9 cellular contexts compared by ENCODE assay signal in genomic region chr22:20205464-20205963, GRCh38. TPM values are rescaled to one million over a fixed set of nuclear protein-coding genes. Genes with fewer than 3 reads are reported as not detected.
DNase-seq lines count a peak whose midpoint lies in the region; ATAC-seq and TF ChIP-seq lines count a peak whose summit lies in the region.
"Had no signal": no experiment of that assay in that cellular context is flagged by ENCODE, and none has a peak within 500 bp of the region (broad histone marks: within the 10 kb centered on the region; RNA-seq: fewer than 3 reads in every experiment).

No MANE protein-coding gene starts in this region.

- CTCF ChIA-PET in IMR-90 (lab: Yijun Ruan, JAX), result no interaction called here
- CTCF ChIA-PET in naive thymus-derived CD4-positive, alpha-beta T cell (lab: Charles Lee), result no interaction called here

- H4K8ac ChIP-seq in IMR-90 (ENCODE audit: low read depth in 2 of 2, low read length in 2 of 2), result peak overlapping the region; percentile 95

- H3K27me3 Mint-ChIP-seq in activated naive CD8-positive, alpha-beta T cell treated with anti-CD3 and anti-CD28 coated beads, Interleukin-2, amount 10 ng/mL, durations not matched to agents 7 days and 5 days, result no peaks in the 10 kb centered on the region
- no peaks in the 10 kb centered on the region for H3K27me3 Mint-ChIP-seq in naive thymus-derived CD4-positive, alpha-beta T cell

- H3K4me1 Mint-ChIP-seq in activated naive CD8-positive, alpha-beta T cell treated with anti-CD3 and anti-CD28 coated beads, Interleukin-2, amount 10 ng/mL, durations not matched to agents 7 days and 5 days, result peaks cover 13% of the 10 kb centered on the region
- peaks cover 12 to 36% (median 25%) of the 10 kb centered on the region in 7 donors for H3K4me1 Mint-ChIP-seq in naive thymus-derived CD4-positive, alpha-beta T cell

- TF ChIP-seq POLR2A in IMR-90 (IDR thresholded peaks at IDR 0.05; ENCODE audit: low read depth, low read length), result no peak

- H3K27ac ChIP-seq in BLaER1 (peak overlapping the region; percentile 91), IMR-90 (ENCODE audit: insufficient read depth, low read length) (peak overlapping the region; percentile 81; the same call in 1 of the 2 replicates)
- H3K27ac ChIP-seq in naive thymus-derived CD4-positive, alpha-beta T cell (ENCODE audit: low read depth, low read length), result peak overlapping the region; percentile 83

- H3K9me1 ChIP-seq in IMR-90 (ENCODE audit: insufficient read depth, low read length), result peaks cover 18% of the 10 kb centered on the region

- H4K20me1 ChIP-seq in BLaER1 (no peaks in the 10 kb centered on the region), IMR-90 (ENCODE audit: insufficient read depth, low read length) (no peaks in the 10 kb centered on the region)

- POLR2A ChIA-PET in IMR-90 (lab: Charles Lee; ENCODE audit: unreplicated experiment), result no interaction called here
- POLR2A ChIA-PET in activated naive CD8-positive, alpha-beta T cell treated with anti-CD3 and anti-CD28 coated beads, Interleukin-2, amount 10 ng/mL, durations not matched to agents 7 days and 5 days (lab: Charles Lee), result interaction anchor here (2.1 kb wide), 1 partner anchor 33 kb away, joined by 10 read pairs; no protein-coding TSS in a partner anchor
- POLR2A ChIA-PET in naive thymus-derived CD4-positive, alpha-beta T cell (lab: Charles Lee), result interaction anchor here (0.7 to 3.7 kb wide), 5 partner anchors 8 to 75 kb away, joined by 3 to 30 read pairs (median 3); no protein-coding TSS in a partner anchor

- H3K36me3 Mint-ChIP-seq in activated naive CD8-positive, alpha-beta T cell treated with anti-CD3 and anti-CD28 coated beads, Interleukin-2, amount 10 ng/mL, durations not matched to agents 7 days and 5 days, result no peaks in the 10 kb centered on the region
- H3K36me3 Mint-ChIP-seq in naive thymus-derived CD4-positive, alpha-beta T cell, result no peaks in the 10 kb centered on the region

- H2AK5ac ChIP-seq in IMR-90 (ENCODE audit: low read depth, low read length), result peak overlapping the region; percentile 41

- H3K9me3 ChIP-seq in BLaER1 (no peaks in the 10 kb centered on the region), IMR-90 (ENCODE audit: control insufficient read depth, insufficient read depth, low read length) (no peaks in the 10 kb centered on the region)
- H3K9me3 ChIP-seq in naive thymus-derived CD4-positive, alpha-beta T cell (ENCODE audit: control insufficient read depth in 2 of 3, low read length in 3 of 3), result no peaks in the 10 kb centered on the region

- peak overlapping the region; percentile 92 for H3K4ac ChIP-seq in IMR-90 (ENCODE audit: low read depth, low read length)

- BruUV-seq in IMR-90 (replicated peaks; lab: Mats Ljungman, UMichigan), result no TSS peak

- no peak for TF ChIP-seq RAD21 in IMR-90 (IDR thresholded peaks at IDR 0.05; ENCODE audit: low read length)

- peak overlapping the region; percentile 33; the same call in 1 of the 3 replicates for H2BK15ac ChIP-seq in IMR-90 (ENCODE audit: low read depth, low read length)

- H4K5ac ChIP-seq in IMR-90 (ENCODE audit: low read depth, low read length), result peak overlapping the region; percentile 92

- H3K56ac ChIP-seq in IMR-90 (ENCODE audit: extremely low read depth, insufficient read depth, low read length), result no peak overlapping the region

- H3K14ac ChIP-seq in IMR-90 (replicated peaks; ENCODE audit: low read depth, low read length), result peak overlapping the region; percentile 72; the same call in 1 of the 2 replicates

- H3K36me3 ChIP-seq in BLaER1 (no peaks in the 10 kb centered on the region), IMR-90 (ENCODE audit: control insufficient read depth, insufficient read depth, low read length) (no peaks in the 10 kb centered on the region)
- H3K36me3 ChIP-seq in naive thymus-derived CD4-positive, alpha-beta T cell (ENCODE audit: control insufficient read depth in 2 of 3, insufficient read depth in 3 of 3, low read length in 3 of 3), result no peaks in the 10 kb centered on the region

- H3K27me3 ChIP-seq in BLaER1 (no peaks in the 10 kb centered on the region), IMR-90 (ENCODE audit: control insufficient read depth, insufficient read depth, low read length) (peaks cover 6% of the 10 kb centered on the region; the same call in 1 of the 2 replicates)
- H3K27me3 ChIP-seq in naive thymus-derived CD4-positive, alpha-beta T cell (ENCODE audit: control insufficient read depth in 2 of 2, insufficient read depth in 2 of 2, low read length in 2 of 2), result no peaks in the 10 kb centered on the region

- H3K4me3 ChIP-seq in BLaER1 (no peak overlapping the region), IMR-90 (ENCODE audit: insufficient read depth, low read depth, low read length) (no peak overlapping the region)
- peak overlapping the region; percentile 96 for H3K4me3 ChIP-seq in naive thymus-derived CD4-positive, alpha-beta T cell (ENCODE audit: low read length)

- dilution Hi-C loops in IMR-90 (cut with HindIII; ENCODE audit: low sequenced_read_pairs, unreplicated experiment), result no loop called here

- peak overlapping the region; percentile 96 for H3K4me3 Mint-ChIP-seq in activated naive CD8-positive, alpha-beta T cell treated with anti-CD3 and anti-CD28 coated beads, Interleukin-2, amount 10 ng/mL, durations not matched to agents 7 days and 5 days
- peak overlapping the region; percentile 85 to 98 (median 94) for H3K4me3 Mint-ChIP-seq in naive thymus-derived CD4-positive, alpha-beta T cell

- ATAC-seq in IMR-90 (ENCODE audit: low read depth) (no peak), HG03108 (IDR thresholded peaks at IDR 0.05; ENCODE audit: unreplicated experiment) (no peak)
- no peak for ATAC-seq in activated naive CD8-positive, alpha-beta T cell treated with anti-CD3 and anti-CD28 coated beads, Interleukin-2, amount 10 ng/mL, durations not matched to agents 7 days and 5 days (ENCODE audit: low read depth)
- ATAC-seq in naive thymus-derived CD4-positive, alpha-beta T cell, result no peak

- H3K9me3 Mint-ChIP-seq in activated naive CD8-positive, alpha-beta T cell treated with anti-CD3 and anti-CD28 coated beads, Interleukin-2, amount 10 ng/mL, durations not matched to agents 7 days and 5 days, result no peaks in the 10 kb centered on the region
- no peaks in the 10 kb centered on the region for H3K9me3 Mint-ChIP-seq in naive thymus-derived CD4-positive, alpha-beta T cell

- peaks cover 0 to 20% of the 10 kb centered on the region in 2 experiments; a peak in 3 of 4 replicates for H3K79me1 ChIP-seq in IMR-90 (ENCODE audit: low read depth in 1 of 2, low read length in 2 of 2)

- H3K23ac ChIP-seq in IMR-90 (ENCODE audit: low read depth, low read length), result no peak overlapping the region

- H2BK120ac ChIP-seq in IMR-90 (ENCODE audit: low read depth, low read length), result peak overlapping the region; percentile 72

- peak overlapping the region; percentile 96 for H3K27ac Mint-ChIP-seq in activated naive CD8-positive, alpha-beta T cell treated with anti-CD3 and anti-CD28 coated beads, Interleukin-2, amount 10 ng/mL, durations not matched to agents 7 days and 5 days
- peak overlapping the region; percentile 91 to 97 (median 94) for H3K27ac Mint-ChIP-seq in naive thymus-derived CD4-positive, alpha-beta T cell

- peak overlapping the region; percentile 77 for H2BK5ac ChIP-seq in IMR-90 (ENCODE audit: low read depth, low read length, poor library complexity, severe bottlenecking)

- in situ Hi-C loops in IMR-90 (cut with MboI; ENCODE audit: low sequenced_read_pairs), result no loop called here

- H3K4me1 ChIP-seq in BLaER1 (peaks cover 94% of the 10 kb centered on the region), IMR-90 (ENCODE audit: control insufficient read depth, insufficient read depth, low read length) (peaks cover 20% of the 10 kb centered on the region)
- peaks cover 16 to 24% of the 10 kb centered on the region in 2 donors for H3K4me1 ChIP-seq in naive thymus-derived CD4-positive, alpha-beta T cell (ENCODE audit: control insufficient read depth in 2 of 2, insufficient read depth in 2 of 2, low read length in 2 of 2)

- H2AK9ac ChIP-seq in IMR-90 (replicated peaks; ENCODE audit: low read depth, low read length, poor library complexity), result peak overlapping the region; percentile 72

- H3K9ac ChIP-seq in BLaER1, result peak overlapping the region; percentile 12; the same call in 1 of the 2 replicates
- H3K9ac ChIP-seq in IMR-90 (ENCODE audit: low read depth, low read length), result no peak overlapping the region

- intact Hi-C loops in IMR-90 (cut with micrococcal nuclease), result no loop called here
- intact Hi-C loops in naive thymus-derived CD4-positive, alpha-beta T cell (cut with micrococcal nuclease), result loop anchor here in 1 of 2 donors (5.0 kb wide), 1 partner anchor 88 kb away; the partner anchor contains the start of genes RANBP1 and TRMT2A

- no peak for TF ChIP-seq CTCF in IMR-90 (conservative IDR thresholded peaks at IDR 0.05; ENCODE audit: low read depth, low read length)

- H4K91ac ChIP-seq in IMR-90 (ENCODE audit: insufficient read depth, low read depth, low read length), result peak overlapping the region; percentile 35

- H3K18ac ChIP-seq in IMR-90 (ENCODE audit: low read depth, low read length), result no peak overlapping the region; the same call in 1 of the 2 replicates

- no peak for DNase-seq in IMR-90
- DNase-seq in activated naive CD8-positive, alpha-beta T cell treated with anti-CD3 and anti-CD28 coated beads, Interleukin-2, amount 10 ng/mL, durations not matched to agents 7 days and 5 days, result no peak
- no peak for DNase-seq in naive thymus-derived CD4-positive, alpha-beta T cell
- DNase-seq in NCI-H2171 (lab: John Stamatoyannopoulos, UW), result no peak
- DNase-seq in inferior parietal cortex (ENCODE audit: extremely low spot score), result no peak
- no peak for DNase-seq in NCI-H446 (lab: John Stamatoyannopoulos, UW)
- DNase-seq: amniotic stem cell had no signal

- H2AFZ ChIP-seq in IMR-90 (replicated peaks; ENCODE audit: low read length, poor library complexity), result peak overlapping the region; percentile 89

- H2BK20ac ChIP-seq in IMR-90 (ENCODE audit: low read depth, low read length), result peak overlapping the region; percentile 77

- 83% methylated on average over 2 of the region's 15 CpGs; no CpG with 5 or more reads in 1 of the 2 experiments for WGBS in IMR-90 (ENCODE audit: extremely low coverage in 2 of 2, insufficient read length in 1 of 2), 2 experiments

- H3K4me2 ChIP-seq in BLaER1 (peak overlapping the region; percentile 99), IMR-90 (ENCODE audit: low read depth, low read length) (no peak overlapping the region)

TF ChIP-seq in IMR-90, 13 proteins besides CTCF, POLR2A, EP300 and RAD21 (continues in another document):
- no peak for TF ChIP-seq MAFK (IDR thresholded peaks at IDR 0.05; ENCODE audit: low read depth, low read length)

RNA-seq across cellular contexts. Expression of gene CCDC188, which starts 54.7 kb away (rescaled TPM):
- total RNA-seq in IMR-90 (2012; rRNA removed), result not detected in 2 replicates
- 0.10 and 0.32 TPM in 2 replicates for polyA plus RNA-seq in IMR-90 (2012; rRNA removed)
- 0.09 TPM in 1 of 2 replicates, not detected in the other for polyA plus RNA-seq in IMR-90 (2012; cell fraction: cytosol; rRNA removed)
- polyA plus RNA-seq in IMR-90 (2012; cell fraction: nucleus; rRNA removed; ENCODE audit: low replicate concordance), result 1.7 and 4.3 TPM in 2 replicates
- total RNA-seq in activated naive CD8-positive, alpha-beta T cell treated with anti-CD3 and anti-CD28 coated beads, Interleukin-2, amount 10 ng/mL, durations not matched to agents 7 days and 5 days, result under 1 TPM in 1 of 2 experiments, not detected in 1; 0.51 TPM
- total RNA-seq in naive thymus-derived CD4-positive, alpha-beta T cell, result not detected
- polyA plus RNA-seq in naive thymus-derived CD4-positive, alpha-beta T cell, result not detected
